ENCODE assay signal across 1 cellular context in the genomic region with DNA sequence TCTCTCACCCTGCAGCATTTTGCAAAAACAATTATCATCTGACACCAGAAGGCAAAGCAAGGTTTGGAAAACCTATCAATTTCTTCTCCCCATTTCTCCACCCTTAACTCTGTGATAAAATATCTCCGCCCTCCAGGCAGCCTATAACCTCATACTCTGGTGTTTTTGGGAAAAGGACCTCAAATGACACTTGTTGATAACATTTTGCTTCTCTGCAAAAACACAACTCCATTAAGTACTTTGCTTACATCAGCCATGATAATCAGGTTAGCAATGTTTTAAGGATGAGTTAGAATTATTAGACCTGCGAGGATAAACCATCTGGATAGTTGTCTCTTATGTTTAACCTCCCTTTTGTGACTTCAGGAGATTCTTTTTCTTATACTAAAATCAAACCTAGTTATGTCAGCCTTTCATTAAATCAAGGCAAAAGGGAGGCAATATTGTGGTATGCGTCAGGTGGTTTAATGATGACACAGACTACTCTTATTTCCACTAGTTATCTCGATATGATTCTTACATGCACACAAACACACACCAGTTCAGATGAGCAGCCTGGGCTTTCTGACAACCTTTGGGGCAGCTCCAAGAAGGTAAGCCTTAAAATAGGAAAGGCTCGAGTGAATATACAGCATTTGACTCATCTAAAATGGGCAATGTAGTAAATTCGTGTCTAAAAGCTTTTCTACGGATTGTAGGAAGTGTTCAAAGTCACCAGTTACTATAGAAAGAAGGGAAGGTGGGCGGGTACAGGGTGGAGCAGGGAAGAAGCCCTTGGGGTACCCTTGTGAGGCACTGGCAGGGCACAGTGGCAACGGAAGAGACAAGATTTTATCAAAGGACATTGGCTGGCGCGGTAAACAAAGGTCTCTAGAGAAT.
TF ChIP-seq lines count a peak whose summit lies in the region.

No MANE protein-coding gene starts in this region.

TF ChIP-seq in GM12878, 131 proteins besides CTCF, POLR2A, EP300 and RAD21 (continued from another document):
- no peak for TF ChIP-seq MLLT1 (IDR thresholded peaks at IDR 0.05)
- no peak for TF ChIP-seq RUNX3 (IDR thresholded peaks at IDR 0.05; ENCODE audit: low read length)
- no peak for TF ChIP-seq NFIC (IDR thresholded peaks at IDR 0.05; ENCODE audit: low read depth, low read length)
- no peak for TF ChIP-seq BACH1 (IDR thresholded peaks at IDR 0.05; ENCODE audit: borderline replicate concordance)
- no peak for TF ChIP-seq SIN3A (IDR thresholded peaks at IDR 0.05; ENCODE audit: low read depth, low read length)
- TF ChIP-seq GATAD2B (conservative IDR thresholded peaks at IDR 0.05; ENCODE audit: low read depth) = no peak
- no peak for TF ChIP-seq FOXM1 (IDR thresholded peaks at IDR 0.05; ENCODE audit: low read depth, low read length)
- no peak for TF ChIP-seq E2F8 (IDR thresholded peaks at IDR 0.05; ENCODE audit: low read depth, partially characterized antibody)
- TF ChIP-seq BCLAF1 (IDR thresholded peaks at IDR 0.05) = no peak
- no peak for TF ChIP-seq POU2F2 (IDR thresholded peaks at IDR 0.05; ENCODE audit: borderline replicate concordance, low read depth, low read length)
- no peak for TF ChIP-seq TCF12 (IDR thresholded peaks at IDR 0.05; ENCODE audit: low read depth, low read length)
- no peak for TF ChIP-seq ZNF384 (IDR thresholded peaks at IDR 0.05; ENCODE audit: borderline replicate concordance, low read depth, low read length)
- TF ChIP-seq PRDM15 (CRISPR knock-in tag; IDR thresholded peaks at IDR 0.05) = no peak
- no peak for TF ChIP-seq EZH2 (IDR thresholded peaks at IDR 0.05; ENCODE audit: borderline replicate concordance, control insufficient read depth, low read depth, low read length)
